Comparison of ENCODE assay signal across 1 cellular context in the genomic region with DNA sequence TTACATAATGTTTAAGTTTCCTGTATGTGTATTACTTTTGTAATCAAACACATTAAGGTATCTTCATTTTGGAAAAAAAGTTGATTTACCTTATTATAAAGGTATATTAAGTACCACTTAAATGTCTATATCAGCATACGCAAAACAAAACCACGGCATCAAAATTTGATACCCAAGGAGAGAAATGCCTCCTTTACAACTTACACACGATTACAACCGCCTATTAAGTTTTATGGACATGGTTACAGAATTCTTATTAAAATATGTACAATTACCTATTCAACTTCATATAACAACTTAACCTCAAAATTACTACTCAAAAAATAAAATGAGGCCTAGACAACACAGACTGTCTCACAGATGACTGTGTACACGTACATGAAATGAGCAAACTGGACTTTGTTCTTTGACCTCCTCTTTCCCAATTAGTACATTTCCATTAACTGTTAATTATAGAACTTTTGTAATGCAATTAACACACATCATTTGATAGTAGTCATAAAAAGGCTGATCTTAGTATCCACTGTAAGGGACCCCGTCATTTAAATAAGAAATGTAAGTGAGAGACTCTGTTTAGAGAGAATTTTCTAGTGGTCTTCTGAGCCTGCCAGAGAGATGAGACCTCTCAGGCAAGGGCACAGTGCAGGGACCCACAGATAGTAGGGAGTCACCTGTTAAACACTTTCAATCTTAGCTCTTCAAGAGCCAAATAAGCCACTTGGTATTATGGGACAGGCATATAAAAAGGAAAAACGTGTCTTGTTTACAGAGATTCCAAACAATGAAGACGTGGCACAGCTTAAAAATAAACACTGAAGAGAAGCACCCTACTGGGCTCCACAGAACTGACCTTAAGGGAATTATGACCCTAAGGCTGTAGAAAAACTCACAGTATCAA.
TF ChIP-seq lines count a peak whose summit lies in the region.

No MANE protein-coding gene starts in this region.

TF ChIP-seq in endothelial cell of umbilical vein, 7 proteins besides CTCF, POLR2A, EP300 and RAD21:
- TF ChIP-seq EZH2 (IDR thresholded peaks at IDR 0.05; ENCODE audit: borderline replicate concordance, low read depth, low read length, severe bottlenecking), result no peak
- TF ChIP-seq GATA2 (IDR thresholded peaks at IDR 0.05; ENCODE audit: insufficient read depth, insufficient read length, low read depth, low read length), result no peak
- no peak for TF ChIP-seq JUN (IDR thresholded peaks at IDR 0.05; ENCODE audit: borderline replicate concordance, insufficient read depth, insufficient read length, low read depth)
- no peak for TF ChIP-seq MYC (IDR thresholded peaks at IDR 0.05; ENCODE audit: low read depth, low read length)
- no peak for TF ChIP-seq POLR2AphosphoS5 (IDR thresholded peaks at IDR 0.05; ENCODE audit: insufficient read depth, low read depth, low read length)
- TF ChIP-seq, protein P1, sequence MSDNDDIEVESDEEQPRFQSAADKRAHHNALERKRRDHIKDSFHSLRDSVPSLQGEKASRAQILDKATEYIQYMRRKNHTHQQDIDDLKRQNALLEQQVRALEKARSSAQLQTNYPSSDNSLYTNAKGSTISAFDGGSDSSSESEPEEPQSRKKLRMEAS (IDR thresholded peaks at IDR 0.05; ENCODE audit: insufficient read depth, insufficient read length), result no peak
- no peak for TF ChIP-seq FOS (IDR thresholded peaks at IDR 0.05; ENCODE audit: borderline replicate concordance, insufficient read depth, low read length)
